In genomic region chr18:57806891-57807280, GRCh38 we compare ENCODE assay signal across 10 cellular contexts. TPM values are rescaled to one million over a fixed set of nuclear protein-coding genes. Genes with fewer than 3 reads are reported as not detected.
DNase-seq lines count a peak whose midpoint lies in the region; ATAC-seq and TF ChIP-seq lines count a peak whose summit lies in the region.
"Had no signal": no experiment of that assay in that cellular context is flagged by ENCODE, and none has a peak within 500 bp of the region (broad histone marks: within the 10 kb centered on the region; RNA-seq: fewer than 3 reads in every experiment).

No MANE protein-coding gene starts in this region.

- no peak overlapping the region for H3K9ac ChIP-seq in skeletal muscle tissue (ENCODE audit: low read depth in 1 of 3, low read length in 3 of 3)

- peaks cover 0 to 10% (median 2%) of the 10 kb centered on the region in 3 donors for H3K4me1 Mint-ChIP-seq in CD8-positive, alpha-beta memory T cell

- no peaks in the 10 kb centered on the region for H3K27me3 ChIP-seq in RWPE2 (ENCODE audit: insufficient read depth, poor library complexity, severe bottlenecking)
- peaks cover 0 to under 1% (median 0%) of the 10 kb centered on the region in 3 donors for H3K27me3 ChIP-seq in skeletal muscle tissue (ENCODE audit: control insufficient read depth in 3 of 3, insufficient read depth in 3 of 3, low read length in 3 of 3)
- H3K27me3 ChIP-seq in CD8-positive, alpha-beta memory T cell (ENCODE audit: insufficient read depth, low read length, poor library complexity, severe bottlenecking): peaks cover 13% of the 10 kb centered on the region

- no peaks in the 10 kb centered on the region for H3K36me3 ChIP-seq in RWPE2 (ENCODE audit: low read depth)
- no peaks in the 10 kb centered on the region for H3K36me3 ChIP-seq in skeletal muscle tissue (ENCODE audit: control insufficient read depth in 3 of 3, insufficient read depth in 3 of 3, low read length in 3 of 3)
- no peaks in the 10 kb centered on the region for H3K36me3 ChIP-seq in CD8-positive, alpha-beta memory T cell (ENCODE audit: insufficient read depth, low read length)

- H3K27me3 Mint-ChIP-seq in CD8-positive, alpha-beta memory T cell: peaks cover 17 to 35% of the 10 kb centered on the region in 2 donors

- peak overlapping the region; percentile 96 for H3K27ac ChIP-seq in RWPE2 (ENCODE audit: poor library complexity, severe bottlenecking)
- peak overlapping the region; percentile 39 for H3K27ac ChIP-seq in skeletal muscle tissue (ENCODE audit: low read depth, low read length)
- no peak overlapping the region for H3K27ac ChIP-seq in CD8-positive, alpha-beta memory T cell (ENCODE audit: low read depth, low read length)

- H3K4me3 ChIP-seq in RWPE2 (ENCODE audit: severe bottlenecking) (no peak overlapping the region), skeletal muscle tissue (ENCODE audit: low read length in 3 of 3) (no peak overlapping the region)
- no peak overlapping the region for H3K4me3 ChIP-seq in CD8-positive, alpha-beta memory T cell (ENCODE audit: low read length)

- no peak overlapping the region for H3K4me3 Mint-ChIP-seq in CD8-positive, alpha-beta memory T cell
- H3K4me3 Mint-ChIP-seq: activated naive CD8-positive, alpha-beta T cell treated with anti-CD3 and anti-CD28 coated beads, Interleukin-2, amount 50 U/mL, for 24 hours had no signal

- POLR2A ChIA-PET in CD8-positive, alpha-beta memory T cell (lab: Charles Lee): interaction anchor here (0.7 kb wide), 1 partner anchor 9 kb away, joined by 3 read pairs; no protein-coding TSS in a partner anchor

- H3K27ac Mint-ChIP-seq in CD8-positive, alpha-beta memory T cell: no peak overlapping the region
- H3K27ac Mint-ChIP-seq: activated naive CD8-positive, alpha-beta T cell treated with anti-CD3 and anti-CD28 coated beads, Interleukin-2, amount 50 U/mL, for 24 hours had no signal

- peaks cover 0 to 5% (median 0%) of the 10 kb centered on the region in 3 donors for H3K36me3 Mint-ChIP-seq in CD8-positive, alpha-beta memory T cell

- TF ChIP-seq CTCF in RWPE2 (IDR thresholded peaks at IDR 0.05; ENCODE audit: poor library complexity, severe bottlenecking): no peak

- H3K9me3 Mint-ChIP-seq in CD8-positive, alpha-beta memory T cell: peaks cover 4 to 12% (median 6%) of the 10 kb centered on the region in 5 donors

- no peaks in the 10 kb centered on the region for H3K9me3 ChIP-seq in RWPE2 (ENCODE audit: severe bottlenecking)
- H3K9me3 ChIP-seq in skeletal muscle tissue (ENCODE audit: control insufficient read depth in 3 of 3, low read length in 3 of 3): no peaks in the 10 kb centered on the region
- no peaks in the 10 kb centered on the region for H3K9me3 ChIP-seq in CD8-positive, alpha-beta memory T cell (ENCODE audit: low read length)

- CTCF ChIA-PET in CD8-positive, alpha-beta memory T cell (lab: Charles Lee): no interaction called here

- ATAC-seq in RWPE2 (ENCODE audit: low read depth): peak; percentile 48
- no peak for ATAC-seq in HG03439 (IDR thresholded peaks at IDR 0.05; ENCODE audit: unreplicated experiment)
- ATAC-seq: activated naive CD8-positive, alpha-beta T cell treated with anti-CD3 and anti-CD28 coated beads, Interleukin-2, amount 50 U/mL, for 24 hours had no signal

- H3K4me1 ChIP-seq in RWPE2 (ENCODE audit: insufficient read depth, poor library complexity, severe bottlenecking): peaks cover 15% of the 10 kb centered on the region
- H3K4me1 ChIP-seq in skeletal muscle tissue (ENCODE audit: control insufficient read depth in 3 of 3, insufficient read depth in 3 of 3, low read length in 3 of 3): peaks cover 18 to 27% (median 24%) of the 10 kb centered on the region in 3 donors
- no peaks in the 10 kb centered on the region for H3K4me1 ChIP-seq in CD8-positive, alpha-beta memory T cell (ENCODE audit: insufficient read depth, low read length)

- DNase-seq in ELR (ENCODE audit: low read depth) (peak; percentile 89), RWPE2 (ENCODE audit: low spot score) (no peak), fibroblast of gingiva (ENCODE audit: low read depth) (peak; percentile 92), hypothalamus (lab: John Stamatoyannopoulos, UW) (no peak), DMS79 (lab: John Stamatoyannopoulos, UW) (no peak)
- DNase-seq in CD8-positive, alpha-beta memory T cell: no peak
- DNase-seq: activated CD4-positive, alpha-beta T cell treated with anti-CD3 and anti-CD28 coated beads, Interleukin-2, amount 50 U/mL, for 4 hours; activated naive CD8-positive, alpha-beta T cell treated with anti-CD3 and anti-CD28 coated beads, Interleukin-2, amount 50 U/mL, for 24 hours had no signal

RNA-seq across cellular contexts. Expression of gene ATP8B1, which starts 3.8 kb away (rescaled TPM):
- total RNA-seq in skeletal muscle tissue: 4.7 TPM
- total RNA-seq in CD8-positive, alpha-beta memory T cell: not detected
- not detected for polyA plus RNA-seq in CD8-positive, alpha-beta memory T cell

Comparison
In these comparisons a context has a peak if more than half of its experiments do, and no peak if none do; other contexts are left out.
1. DNase-seq: peak in ELR (single experiment) and fibroblast of gingiva (single experiment); none in RWPE2 (single experiment), CD8-positive, alpha-beta memory T cell (0 of 5), hypothalamus (0 of 51) and DMS79 (single experiment).